8 cellular contexts compared by ENCODE assay signal in the genomic region with DNA sequence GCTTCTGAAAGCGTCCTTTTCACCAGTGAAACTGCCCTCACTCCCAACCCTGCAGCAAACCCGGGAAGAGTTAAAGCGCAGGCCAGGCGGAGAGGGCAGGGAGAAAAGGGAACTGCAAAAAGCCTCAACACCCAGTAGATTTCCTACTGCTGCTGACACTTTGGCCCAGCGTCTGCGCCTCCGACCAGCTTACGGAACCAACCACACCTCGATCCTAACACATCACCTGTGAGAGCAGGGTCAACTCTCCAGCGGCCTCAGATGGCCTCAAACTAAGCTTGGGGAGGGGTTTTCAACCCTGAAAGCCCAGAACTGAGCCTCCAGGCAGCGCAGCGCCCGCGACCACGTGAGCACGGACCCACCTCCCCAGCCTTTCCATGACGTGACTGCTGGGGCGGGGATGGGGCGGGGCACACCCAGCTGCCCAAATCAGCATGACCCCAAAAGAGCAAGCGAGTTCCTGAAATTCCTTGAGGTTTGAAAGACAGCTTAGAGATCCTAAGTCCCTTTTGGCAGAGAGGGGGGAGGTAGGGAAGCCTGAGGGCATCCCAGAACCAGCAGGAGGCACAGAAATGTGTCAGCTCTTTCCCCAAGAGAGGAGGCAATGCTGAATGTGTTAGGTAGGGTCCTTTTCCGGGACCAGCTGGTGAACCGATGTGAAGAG. TPM values are rescaled to one million over a fixed set of nuclear protein-coding genes. Genes with fewer than 3 reads are reported as not detected.
DNase-seq lines count a peak whose midpoint lies in the region; ATAC-seq and TF ChIP-seq lines count a peak whose summit lies in the region.

No MANE protein-coding gene starts in this region.

- DNase-seq in GM03348 (ENCODE audit: low spot score): peak; percentile 92
- peak; percentile 46 for DNase-seq in RWPE1 (ENCODE audit: low spot score)
- DNase-seq in activated naive CD4-positive, alpha-beta T cell treated with anti-CD3 and anti-CD28 coated beads, Interleukin-2, amount 50 U/mL, for 16 hours: peak; percentile 77
- DNase-seq in globus pallidus (ENCODE audit: low spot score): peak; percentile 88
- DNase-seq in neuronal stem cell (ENCODE audit: low spot score): peak; percentile 95
- DNase-seq in stromal cell of bone marrow (ENCODE audit: low read depth): peak; percentile 63
- DNase-seq in HPDE6-E6E7 (ENCODE audit: extremely low spot score): no peak

- no peak overlapping the region for H2BK5ac ChIP-seq in neuronal stem cell (ENCODE audit: low read length)

- CTCF ChIA-PET in RWPE1 (lab: Yijun Ruan, JAX): interaction anchor here (0.5 to 1.7 kb wide), 2 partner anchors 10 to 730 kb away, joined by 3 read pairs; no protein-coding TSS in a partner anchor

- no peak for TF ChIP-seq CTCF in RWPE1 (conservative IDR thresholded peaks at IDR 0.05; ENCODE audit: low read depth)

- peak overlapping the region; percentile 66 for H2BK12ac ChIP-seq in neuronal stem cell (ENCODE audit: low read length)

- H3K4ac ChIP-seq in neuronal stem cell (ENCODE audit: low read length): no peak overlapping the region

- no peaks in the 10 kb centered on the region for H3K27me3 ChIP-seq in neuronal stem cell (ENCODE audit: control insufficient read depth in 3 of 3, insufficient read depth in 3 of 3, low read depth in 1 of 3, low read length in 3 of 3)

- H2AK5ac ChIP-seq in neuronal stem cell (ENCODE audit: low read depth, low read length): no peak overlapping the region

- no peak overlapping the region for H4K8ac ChIP-seq in neuronal stem cell (ENCODE audit: low read depth, low read length)

- H2AFZ ChIP-seq in neuronal stem cell (ENCODE audit: low read length): peak overlapping the region; percentile 80

- no CpG with 5 or more reads among the region's 22 CpGs for WGBS in neuronal stem cell (ENCODE audit: extremely low coverage in 2 of 2, insufficient read length in 2 of 2, insufficient replicate concordance in 1 of 2), 2 donors

- H3K18ac ChIP-seq in neuronal stem cell (ENCODE audit: low read length): peak overlapping the region; percentile 78

- no peak overlapping the region for H3K27ac ChIP-seq in RWPE1
- H3K27ac ChIP-seq in neuronal stem cell (replicated peaks; ENCODE audit: low read length): peak overlapping the region; percentile 83

- peaks cover 2% of the 10 kb centered on the region for H3K79me1 ChIP-seq in neuronal stem cell (ENCODE audit: low read depth, low read length)

- H3K9me3 ChIP-seq in neuronal stem cell (replicated peaks in 1 of 2; ENCODE audit: control insufficient read depth in 2 of 2, insufficient read depth in 1 of 2, low read depth in 1 of 2, low read length in 2 of 2): no peaks in the 10 kb centered on the region

- peak overlapping the region; percentile 34 to 41 for H3K4me3 ChIP-seq in neuronal stem cell (ENCODE audit: low read length in 2 of 2)

- no peak overlapping the region for H2BK15ac ChIP-seq in neuronal stem cell (ENCODE audit: low read length)

- ATAC-seq in HG02623 (IDR thresholded peaks at IDR 0.05; ENCODE audit: unreplicated experiment): peak; percentile 49

- no peaks in the 10 kb centered on the region for H3K36me3 ChIP-seq in neuronal stem cell (replicated peaks in 1 of 2; ENCODE audit: control insufficient read depth in 2 of 2, insufficient read depth in 2 of 2, low read length in 2 of 2)

- no peak overlapping the region for H4K91ac ChIP-seq in neuronal stem cell (ENCODE audit: low read depth, low read length, poor library complexity)

- H3K4me1 ChIP-seq in neuronal stem cell (ENCODE audit: control insufficient read depth in 2 of 2, insufficient read depth in 1 of 2, low read depth in 1 of 2, low read length in 2 of 2): peaks cover 18 to 43% of the 10 kb centered on the region in 2 donors

- H2BK120ac ChIP-seq in neuronal stem cell (ENCODE audit: low read depth, low read length): no peak overlapping the region

- H3K9ac ChIP-seq in neuronal stem cell (ENCODE audit: low read depth, low read length, poor library complexity): no peak overlapping the region

- H3K23ac ChIP-seq in neuronal stem cell (ENCODE audit: low read depth, low read length, poor library complexity): no peak overlapping the region

- no peak overlapping the region for H3K14ac ChIP-seq in neuronal stem cell (ENCODE audit: low read length)

- peak overlapping the region; percentile 58 for H3K4me2 ChIP-seq in neuronal stem cell (ENCODE audit: insufficient read depth, low read length, poor library complexity, severe bottlenecking)

- POLR2A ChIA-PET in RWPE1 (lab: Yijun Ruan, JAX; ENCODE audit: low non-redundant PET): no interaction called here

RNA-seq across cellular contexts. Expression of a gene that starts 59.1 kb away (rescaled TPM):
- 6.8 TPM for polyA plus RNA-seq in neuronal stem cell (2013, experiment 1 of 2)
- polyA plus RNA-seq in neuronal stem cell (2013, experiment 2 of 2): 7.0 TPM
